2 cellular contexts compared by ENCODE assay signal in the genomic region with DNA sequence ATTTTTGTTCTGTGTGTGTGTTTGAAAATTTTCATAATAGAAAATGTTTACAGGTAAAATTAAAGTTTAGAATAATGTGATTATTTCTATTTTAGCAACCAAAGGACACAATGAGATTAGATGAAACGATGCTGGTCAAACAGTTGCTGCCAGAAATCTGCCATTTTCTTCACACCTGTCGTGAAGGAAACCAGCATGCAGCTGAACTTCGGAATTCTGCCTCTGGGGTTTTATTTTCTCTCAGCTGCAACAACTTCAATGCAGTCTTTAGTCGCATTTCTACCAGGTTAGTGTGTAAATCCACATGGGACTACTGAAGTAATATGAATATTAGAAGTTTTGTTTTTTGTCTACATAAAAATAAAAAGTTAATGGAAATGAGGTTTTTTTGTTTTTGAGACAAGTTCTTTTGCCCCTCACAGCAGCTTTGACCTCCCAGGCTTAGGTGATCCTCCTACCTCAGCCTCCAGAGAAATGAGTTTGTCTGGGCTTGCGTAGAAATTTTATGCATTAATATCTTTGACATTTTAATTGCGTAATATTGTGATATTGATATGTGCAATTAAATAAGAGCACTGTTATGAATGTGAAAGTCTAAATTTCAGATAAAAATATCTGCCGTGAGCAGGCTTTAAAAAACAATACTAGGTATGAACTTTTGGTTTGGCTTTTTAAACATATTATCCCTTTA.
TF ChIP-seq lines count a peak whose summit lies in the region.

No MANE protein-coding gene starts in this region.

TF ChIP-seq in HepG2, 621 proteins besides CTCF, POLR2A, EP300 and RAD21:
- TF ChIP-seq ZNF773 (CRISPR knock-in tag; IDR thresholded peaks at IDR 0.05; ENCODE audit: borderline replicate concordance) = no peak
- TF ChIP-seq CEBPB (IDR thresholded peaks at IDR 0.05; ENCODE audit: borderline replicate concordance, low read depth, low read length) = peak; percentile 65; the same call in 1 of the 2 replicates

TF ChIP-seq in K562, 482 proteins besides CTCF, POLR2A, EP300 and RAD21:
- TF ChIP-seq, protein P1, sequence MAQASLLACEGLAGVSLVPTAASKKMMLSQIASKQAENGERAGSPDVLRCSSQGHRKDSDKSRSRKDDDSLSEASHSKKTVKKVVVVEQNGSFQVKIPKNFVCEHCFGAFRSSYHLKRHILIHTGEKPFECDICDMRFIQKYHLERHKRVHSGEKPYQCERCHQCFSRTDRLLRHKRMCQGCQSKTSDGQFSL (CRISPR knock-in tag; IDR thresholded peaks at IDR 0.05) = no peak
- TF ChIP-seq, protein P1 (tag; IDR thresholded peaks at IDR 0.05) = no peak
- no peak for TF ChIP-seq NCOA4 (IDR thresholded peaks at IDR 0.05; ENCODE audit: partially characterized antibody)
- TF ChIP-seq CEBPG (CRISPR knock-in tag; IDR thresholded peaks at IDR 0.05) = no peak
- TF ChIP-seq CEBPG (tag; conservative IDR thresholded peaks at IDR 0.05 in 1 of 2, IDR thresholded peaks at IDR 0.05 in 1 of 2) = peak in 1 of 2 experiments; percentile 86; a peak in 2 of 4 replicates
- peak; percentile 81 for TF ChIP-seq CEBPB (tag; IDR thresholded peaks at IDR 0.05)
- TF ChIP-seq ZNF121 (CRISPR knock-in tag; conservative IDR thresholded peaks at IDR 0.05) = no peak
TF ChIP-seq in K562: peak in this region for 2.
